In genomic region chr4:182143822-182144620, GRCh38 we compare ENCODE assay signal across 8 cellular contexts.
A peak's percentile ranks its signal among the peaks of the same experiment; 100 is the strongest.
DNase-seq lines count a peak whose midpoint lies in the region; ATAC-seq and TF ChIP-seq lines count a peak whose summit lies in the region.

No MANE protein-coding gene starts in this region.

- no peak for TF ChIP-seq CTCF in HFFc6 (IDR thresholded peaks at IDR 0.05)
- TF ChIP-seq CTCF in lower lobe of right lung (IDR thresholded peaks at IDR 0.05), result no peak
- TF ChIP-seq CTCF in tibial nerve (IDR thresholded peaks at IDR 0.05), result no peak

- peak overlapping the region; percentile 95 for H3K4me3 Mint-ChIP-seq in HFFc6

- H3K4me3 ChIP-seq in NT2/D1 (ENCODE audit: insufficient read length, low read depth) (peak overlapping the region; percentile 69), lower lobe of right lung (peak overlapping the region; percentile 51), tibial nerve (peak overlapping the region; percentile 62 to 77 (median 71))

- H3K27me3 Mint-ChIP-seq in HFFc6 (ENCODE audit: insufficient read depth), result no peaks in the 10 kb centered on the region; the same call in 1 of the 2 replicates

- H3K27ac ChIP-seq in lower lobe of right lung (no peak overlapping the region), tibial nerve (peak overlapping the region; percentile 54 to 89 (median 80))

- H3K9me3 ChIP-seq in NT2/D1 (ENCODE audit: insufficient read depth, low read length), result no peaks in the 10 kb centered on the region
- no peaks in the 10 kb centered on the region for H3K9me3 ChIP-seq in lower lobe of right lung
- H3K9me3 ChIP-seq in tibial nerve, result no peaks in the 10 kb centered on the region

- H3K27me3 ChIP-seq in NT2/D1 (ENCODE audit: insufficient read depth, insufficient read length) (no peaks in the 10 kb centered on the region), lower lobe of right lung (ENCODE audit: low read depth) (peaks cover 77% of the 10 kb centered on the region), tibial nerve (peaks cover 0 to 44% of the 10 kb centered on the region in 2 donors)

- H3K36me3 ChIP-seq in NT2/D1 (ENCODE audit: insufficient read depth, insufficient read length, low read length) (peaks cover 14% of the 10 kb centered on the region), lower lobe of right lung (no peaks in the 10 kb centered on the region), tibial nerve (no peaks in the 10 kb centered on the region)

- 0 to 1% methylated on average over 42 to 67 of the region's 78 CpGs for WGBS in tibial nerve, 2 donors

- H3K4me1 ChIP-seq in NT2/D1 (ENCODE audit: insufficient read depth, insufficient read length) (peaks cover 2% of the 10 kb centered on the region), lower lobe of right lung (peaks cover 19% of the 10 kb centered on the region), tibial nerve (peaks cover 0 to 32% (median 1%) of the 10 kb centered on the region in 4 donors)

- H3K4me1 Mint-ChIP-seq in HFFc6 (ENCODE audit: low read depth), result peaks cover 44% of the 10 kb centered on the region

- H3K36me3 Mint-ChIP-seq in HFFc6 (ENCODE audit: low read depth), result peaks cover 4% of the 10 kb centered on the region; the same call in 1 of the 2 replicates

- DNase-seq in DMS79 (lab: John Stamatoyannopoulos, UW) (peak; percentile 35), HFFc6 (peak; percentile 76), NT2/D1 (ENCODE audit: low read depth, low spot score) (no peak), dedifferentiated amniotic fluid mesenchymal stem cell (ENCODE audit: extremely low spot score) (peak; percentile 39), lower lobe of right lung (no peak), tibial nerve (ENCODE audit: low spot score in 2 of 2) (no peak)
- DNase-seq in stimulated activated naive CD4-positive, alpha-beta T cell treated with Interleukin-2 at 50 U/mL for 16 hours (lab: John Stamatoyannopoulos, UW), result no peak

- TF ChIP-seq POLR2A in tibial nerve (IDR thresholded peaks at IDR 0.05), result peak in 1 of 2 donors; percentile 26

- peak overlapping the region; percentile 81 for H3K9ac ChIP-seq in NT2/D1 (ENCODE audit: insufficient read length, low read depth)

- H3K9me3 Mint-ChIP-seq in HFFc6, result no peaks in the 10 kb centered on the region

- intact Hi-C loops in lower lobe of right lung (cut with DNase I), result no loop called here

- ATAC-seq in lower lobe of right lung (peak; percentile 60 to 62), GM18520 (IDR thresholded peaks at IDR 0.05; ENCODE audit: unreplicated experiment) (no peak)

- TF ChIP-seq EP300 in tibial nerve (IDR thresholded peaks at IDR 0.05), result peak in 1 of 2 donors; percentile 65

- H3K27ac Mint-ChIP-seq in HFFc6, result peak overlapping the region; percentile 87

Comparison
In these comparisons a context has a peak if more than half of its experiments do, and no peak if none do; other contexts are left out.
1. DNase-seq: peak in DMS79 (single experiment), HFFc6 (single experiment) and dedifferentiated amniotic fluid mesenchymal stem cell (single experiment); none in NT2/D1 (single experiment), lower lobe of right lung (single experiment), tibial nerve (0 of 2) and stimulated activated naive CD4-positive, alpha-beta T cell treated with Interleukin-2 at 50 U/mL for 16 hours (single experiment).
2. Peak in every context shown above with its lines, with median percentiles within 50 percentile points of each other: H3K4me3 ChIP-seq.